Comparison of ENCODE assay signal across 6 cellular contexts in genomic region chrX:43277879-43278278, GRCh38.
"Had no signal": no experiment of that assay in that cellular context is flagged by ENCODE, and none has a peak within 500 bp of the region (broad histone marks: within the 10 kb centered on the region; RNA-seq: fewer than 3 reads in every experiment).

No MANE protein-coding gene starts in this region.

- DNase-seq: IMR-90, KBM-7, KG1 had no signal

- ATAC-seq: HepG2, K562 had no signal

- H3K27me3 Mint-ChIP-seq: IgD-negative memory B cell had no signal

- H3K27ac Mint-ChIP-seq: IgD-negative memory B cell had no signal

- H3K36me3 Mint-ChIP-seq: IgD-negative memory B cell had no signal

- H3K4me1 Mint-ChIP-seq: IgD-negative memory B cell had no signal
